Comparison of ENCODE assay signal across 1 cellular context in the genomic region with DNA sequence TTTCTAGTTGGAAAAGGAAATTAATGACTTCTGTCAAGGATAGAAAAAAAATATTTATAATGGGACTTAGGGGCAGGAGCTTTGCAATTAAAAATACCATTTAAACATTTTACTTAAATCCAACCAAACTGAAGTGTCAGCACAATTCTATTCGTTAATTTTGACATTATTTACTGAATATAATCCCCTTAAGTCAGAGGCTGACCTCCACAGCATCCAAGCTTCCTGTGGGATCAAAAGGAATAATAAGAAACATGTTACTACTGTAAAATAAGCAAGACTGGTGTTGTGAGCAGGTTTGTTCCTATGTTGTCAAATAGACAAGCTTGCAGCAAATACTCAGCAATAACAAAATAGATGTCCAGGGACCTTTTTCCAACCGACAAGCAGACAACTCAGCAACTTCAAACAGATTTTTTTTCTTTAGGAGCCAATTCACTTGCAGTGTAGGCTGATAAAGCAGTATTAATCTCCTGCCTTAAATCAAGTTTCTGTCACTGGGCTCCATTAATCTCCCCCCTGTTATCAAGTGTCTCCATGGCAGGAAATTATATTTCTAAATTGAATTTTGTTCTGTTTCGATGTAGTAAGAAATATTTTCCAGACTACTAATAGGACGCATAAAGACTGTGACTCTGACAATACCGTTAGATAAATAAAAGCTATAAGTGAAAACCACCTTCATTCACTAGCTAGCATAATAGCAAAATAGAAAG.
TF ChIP-seq lines count a peak whose summit lies in the region.

No MANE protein-coding gene starts in this region.

TF ChIP-seq in HepG2, 621 proteins besides CTCF, POLR2A, EP300 and RAD21 (continued from another document):
- TF ChIP-seq TFE3 (CRISPR knock-in tag; IDR thresholded peaks at IDR 0.05) (no peak), ZSCAN9 (CRISPR knock-in tag; IDR thresholded peaks at IDR 0.05; ENCODE audit: borderline replicate concordance) (no peak), RFX5 (IDR thresholded peaks at IDR 0.05; ENCODE audit: low read depth, low read length) (no peak), FUBP1 (CRISPR knock-in tag; IDR thresholded peaks at IDR 0.05; ENCODE audit: borderline replicate concordance) (no peak), MAFK (conservative IDR thresholded peaks at IDR 0.05 in 1 of 2, IDR thresholded peaks at IDR 0.05 in 1 of 2; ENCODE audit: low read length in 2 of 2) (peak; percentile 37 to 63; a peak in 2 of 4 replicates)
